In genomic region chr6:137709424-137710281, GRCh38 we compare ENCODE assay signal across 11 cellular contexts.
A peak's percentile ranks its signal among the peaks of the same experiment; 100 is the strongest.
DNase-seq lines count a peak whose midpoint lies in the region; ATAC-seq and TF ChIP-seq lines count a peak whose summit lies in the region.
"Had no signal": no experiment of that assay in that cellular context is flagged by ENCODE, and none has a peak within 500 bp of the region (broad histone marks: within the 10 kb centered on the region; RNA-seq: fewer than 3 reads in every experiment).

No MANE protein-coding gene starts in this region.

- peak overlapping the region; percentile 89 for H3K27ac ChIP-seq in ACC112 (ENCODE audit: low read depth, low read length)
- H3K27ac ChIP-seq in fibroblast of lung (ENCODE audit: insufficient read depth, low read length) = no peak overlapping the region
- H3K27ac ChIP-seq: thoracic aorta had no signal

- no peak overlapping the region for H3K9ac ChIP-seq in fibroblast of lung (ENCODE audit: insufficient read depth, low read length)

- no peaks in the 10 kb centered on the region for H3K9me3 ChIP-seq in fibroblast of lung (ENCODE audit: control insufficient read depth, insufficient read depth, low read depth, low read length)
- H3K9me3 ChIP-seq: neutrophil, thoracic aorta had no signal

- no peak for TF ChIP-seq POLR2A in erythroblast (IDR thresholded peaks at IDR 0.05; ENCODE audit: low read length)

- DNase-seq in GM13977 (ENCODE audit: low spot score) (no peak), fibroblast of lung (ENCODE audit: low read depth in 2 of 2) (peak; percentile 55 to 60), 8988T (no peak), erythroblast (lab: John Stamatoyannopoulos, UW) (no peak)
- peak; percentile 52 to 58 for DNase-seq in activated T-cell treated with anti-CD3 and anti-CD28 coated beads, Interleukin-2, amount 50 U/mL, for 48 hours
- DNase-seq: activated gamma-delta T cell had no signal

- H2AFZ ChIP-seq in ACC112 (ENCODE audit: low read length, unreplicated experiment) (peak overlapping the region; percentile 77), fibroblast of lung (ENCODE audit: low read length) (no peak overlapping the region)

- in situ Hi-C loops in GM13977 (cut with MboI; ENCODE audit: low pct_unique_long_range_greater_than_20kb, low sequenced_read_pairs, unreplicated experiment) = loop anchor here (5.0 kb wide), 2 partner anchors 158 to 233 kb away; partner anchors contain the start of gene TNFAIP3

- H3K79me2 ChIP-seq in ACC112 (ENCODE audit: control insufficient read depth, insufficient read depth, low read length, unreplicated experiment) = no peaks in the 10 kb centered on the region
- no peaks in the 10 kb centered on the region for H3K79me2 ChIP-seq in fibroblast of lung (ENCODE audit: control insufficient read depth, insufficient read depth, low read length)

- H3K4me1 ChIP-seq in ACC112 (ENCODE audit: control insufficient read depth, insufficient read depth, low read length, unreplicated experiment) (peaks cover 35% of the 10 kb centered on the region), fibroblast of lung (ENCODE audit: control insufficient read depth, extremely low read depth, insufficient read depth, low read length) (no peaks in the 10 kb centered on the region)

- H3K27me3 ChIP-seq in ACC112 (ENCODE audit: insufficient read depth, low read length) = no peaks in the 10 kb centered on the region
- no peaks in the 10 kb centered on the region for H3K27me3 ChIP-seq in fibroblast of lung (ENCODE audit: control insufficient read depth, insufficient read depth, low read length)
- H3K27me3 ChIP-seq: neutrophil had no signal

- no peaks in the 10 kb centered on the region for H3K36me3 ChIP-seq in ACC112 (ENCODE audit: insufficient read depth, low read length)
- H3K36me3 ChIP-seq in fibroblast of lung (ENCODE audit: control insufficient read depth, insufficient read depth, low read length) = no peaks in the 10 kb centered on the region
- H3K36me3 ChIP-seq: neutrophil, thoracic aorta had no signal

- no peaks in the 10 kb centered on the region for H4K20me1 ChIP-seq in fibroblast of lung (ENCODE audit: control insufficient read depth, extremely low read depth, insufficient read depth, low read length)

- no peak overlapping the region for H3K4me2 ChIP-seq in fibroblast of lung (ENCODE audit: extremely low read depth, insufficient read depth, low read length)

- no peak for ATAC-seq in GM19452 (IDR thresholded peaks at IDR 0.05; ENCODE audit: unreplicated experiment)
- ATAC-seq in GM21447 (IDR thresholded peaks at IDR 0.05; ENCODE audit: unreplicated experiment) = no peak

- H3K4me3 ChIP-seq in ACC112 (ENCODE audit: low read depth, low read length) (no peak overlapping the region), fibroblast of lung (replicated peaks in 1 of 4; ENCODE audit: control extremely low read depth in 1 of 4, insufficient read depth in 1 of 4, low read depth in 3 of 4, low read length in 4 of 4) (no peak overlapping the region)
- H3K4me3 ChIP-seq: thoracic aorta had no signal

- TF ChIP-seq CTCF in GM13977 (IDR thresholded peaks at IDR 0.05; ENCODE audit: extremely low read depth, insufficient read depth, missing control alignments) = peak; percentile 18
- no peak for TF ChIP-seq CTCF in fibroblast of lung (conservative IDR thresholded peaks at IDR 0.05 in 1 of 2, IDR thresholded peaks at IDR 0.05 in 1 of 2; ENCODE audit: low read depth in 1 of 2, low read length in 2 of 2)

Comparison
In these comparisons a context has a peak if more than half of its experiments do, and no peak if none do; other contexts are left out.
1. DNase-seq: peak in activated T-cell treated with anti-CD3 and anti-CD28 coated beads, Interleukin-2, amount 50 U/mL, for 48 hours (2 of 2) and fibroblast of lung (2 of 2); none in GM13977 (single experiment), 8988T (single experiment) and erythroblast (0 of 2).